In genomic region chr1:10446790-10447422, GRCh38 we compare ENCODE assay signal across 19 cellular contexts.
"Had no signal": no experiment of that assay in that cellular context is flagged by ENCODE, and none has a peak within 500 bp of the region (broad histone marks: within the 10 kb centered on the region; RNA-seq: fewer than 3 reads in every experiment).

No MANE protein-coding gene starts in this region.

- H3K9me3 Mint-ChIP-seq: naive B cell; stimulated activated memory B cell treated with anti-CD40 and anti-IgM and Interleukin-4, amounts not matched to agents 10 μg/mL and 1 μg/mL and 100 μg/mL, for 72 hours; stimulated activated naive CD8-positive, alpha-beta T cell treated with anti-CD3 and anti-CD28 coated beads, Interleukin-15, amount 100 ng/mL, for 72 hours had no signal

- H3K4me3 Mint-ChIP-seq: stimulated activated memory B cell treated with anti-CD40 and anti-IgM and Interleukin-4, amounts not matched to agents 10 μg/mL and 1 μg/mL and 100 μg/mL, for 72 hours; stimulated activated naive CD8-positive, alpha-beta T cell treated with anti-CD3 and anti-CD28 coated beads, Interleukin-15, amount 100 ng/mL, for 72 hours had no signal

- H3K36me3 ChIP-seq: colonic mucosa, neutrophil, upper lobe of right lung, vagina had no signal

- ATAC-seq: sciatic nerve; stimulated activated memory B cell treated with anti-CD40 and anti-IgM and Interleukin-4, amounts not matched to agents 10 μg/mL and 1 μg/mL and 100 μg/mL, for 72 hours; stimulated activated naive CD8-positive, alpha-beta T cell treated with anti-CD3 and anti-CD28 coated beads, Interleukin-15, amount 100 ng/mL, for 72 hours; upper lobe of right lung had no signal

- H3K4me1 Mint-ChIP-seq: naive B cell; stimulated activated memory B cell treated with anti-CD40 and anti-IgM and Interleukin-4, amounts not matched to agents 10 μg/mL and 1 μg/mL and 100 μg/mL, for 72 hours; stimulated activated naive CD8-positive, alpha-beta T cell treated with anti-CD3 and anti-CD28 coated beads, Interleukin-15, amount 100 ng/mL, for 72 hours had no signal

- H3K4me1 ChIP-seq: colonic mucosa, testis had no signal

- H3K9me3 ChIP-seq: colonic mucosa, neutrophil, spleen, testis, tibial nerve, upper lobe of right lung, vagina had no signal

- H3K27ac Mint-ChIP-seq: stimulated activated memory B cell treated with anti-CD40 and anti-IgM and Interleukin-4, amounts not matched to agents 10 μg/mL and 1 μg/mL and 100 μg/mL, for 72 hours had no signal

- H3K27me3 Mint-ChIP-seq: stimulated activated memory B cell treated with anti-CD40 and anti-IgM and Interleukin-4, amounts not matched to agents 10 μg/mL and 1 μg/mL and 100 μg/mL, for 72 hours had no signal

- H3K27ac ChIP-seq: colonic mucosa, hepatocyte, neutrophil, spleen, testis, tibial nerve, upper lobe of right lung, vagina had no signal

- H3K4me3 ChIP-seq: colonic mucosa, hepatocyte, spleen, testis, tibial nerve, upper lobe of right lung, vagina had no signal

- H3K36me3 Mint-ChIP-seq: naive B cell had no signal

- DNase-seq: colonic mucosa; effector CD4-positive, alpha-beta T cell; foreskin melanocyte; head of caudate nucleus; mesendoderm; naive B cell; spleen; stimulated activated CD4-positive, alpha-beta T cell treated with anti-CD3 and anti-CD28 coated beads, Interleukin-15, amount 100 ng/mL, for 24 hours; stimulated activated CD4-positive, alpha-beta T cell treated with anti-CD3 and anti-CD28 coated beads, Interleukin-1b, Interleukin-23, amount 100 ng/mL, for 48 hours; stimulated activated CD4-positive, alpha-beta T cell treated with anti-CD3 and anti-CD28 coated beads, Interleukin-4, amount 100 ng/mL, for 24 hours; stimulated activated naive CD8-positive, alpha-beta T cell treated with anti-CD3 and anti-CD28 coated beads, Interleukin-15, amount 100 ng/mL, for 72 hours; testis; upper lobe of right lung had no signal
